15 cellular contexts compared by ENCODE assay signal in the genomic region with DNA sequence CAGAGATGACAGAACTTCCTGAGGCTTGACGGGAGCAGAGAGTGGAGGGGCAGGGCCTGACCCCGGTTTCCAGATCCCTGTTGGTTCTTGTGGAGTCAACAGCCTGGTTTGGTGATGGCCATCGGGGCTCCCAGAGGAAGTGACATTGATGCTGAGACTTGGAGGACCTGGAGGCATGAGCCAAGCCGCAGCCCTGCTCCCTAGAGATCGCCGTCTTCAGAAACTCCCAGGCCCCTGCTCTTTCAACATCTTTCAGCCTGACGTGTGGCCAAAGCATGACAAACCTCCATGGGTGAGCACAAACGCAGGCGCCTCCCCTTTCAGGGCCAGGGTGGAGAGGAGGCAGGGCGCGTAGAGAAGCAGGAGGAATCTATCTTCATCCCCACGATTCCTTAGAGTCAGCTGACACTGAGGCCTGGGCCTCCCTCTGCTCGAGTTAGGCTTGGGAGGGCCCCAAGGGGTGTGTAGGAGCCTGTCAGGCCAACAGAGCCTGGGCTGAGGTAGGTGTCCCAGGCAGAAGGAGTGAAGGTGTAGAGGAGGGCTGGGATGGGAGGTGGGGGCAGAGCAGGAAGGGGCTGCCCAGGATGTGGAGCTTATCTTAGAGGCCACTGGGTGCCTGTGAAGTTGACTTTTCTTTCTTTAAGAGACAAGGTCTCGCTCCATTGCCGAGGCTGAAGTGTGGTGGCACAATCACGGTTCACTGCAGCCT. TPM values are rescaled to one million over a fixed set of nuclear protein-coding genes. Genes with fewer than 3 reads are reported as not detected.
DNase-seq lines count a peak whose midpoint lies in the region; ATAC-seq and TF ChIP-seq lines count a peak whose summit lies in the region.
"Had no signal": no experiment of that assay in that cellular context is flagged by ENCODE, and none has a peak within 500 bp of the region (broad histone marks: within the 10 kb centered on the region; RNA-seq: fewer than 3 reads in every experiment).

No MANE protein-coding gene starts in this region.

- H3K27me3 Mint-ChIP-seq in activated T-helper 17 cell treated with anti-CD3 and anti-CD28 coated beads, Interleukin-2, amount 50 U/mL, for 72 hours, result peaks cover 4% of the 10 kb centered on the region
- H3K27me3 Mint-ChIP-seq in CD8-positive, alpha-beta memory T cell, result peaks cover 3% of the 10 kb centered on the region in 2 donors

- no peak for ATAC-seq in activated T-helper 17 cell treated with anti-CD3 and anti-CD28 coated beads, Interleukin-2, amount 50 U/mL, for 72 hours (replicated peaks)
- ATAC-seq in gastroesophageal sphincter, result peak; percentile 72
- ATAC-seq: SK-N-SH treated with all-trans-retinoic acid at 6 μM for 48 hours had no signal

- TF ChIP-seq POLR2A in gastroesophageal sphincter (IDR thresholded peaks at IDR 0.05), result no peak

- peaks cover 12% of the 10 kb centered on the region for H3K4me1 Mint-ChIP-seq in activated T-helper 17 cell treated with anti-CD3 and anti-CD28 coated beads, Interleukin-2, amount 50 U/mL, for 72 hours
- peaks cover 14 to 15% (median 15%) of the 10 kb centered on the region in 3 donors for H3K4me1 Mint-ChIP-seq in CD8-positive, alpha-beta memory T cell
- H3K4me1 Mint-ChIP-seq: endodermal cell had no signal

- DNase-seq in AG08395 (ENCODE audit: low spot score) (peak; percentile 76), posterior vena cava (ENCODE audit: low spot score) (peak; percentile 92), AML-193 (lab: John Stamatoyannopoulos, UW) (no peak), SKM-1 treated with dmso at 0.1 percent for 144 hours (lab: John Stamatoyannopoulos, UW; ENCODE audit: unreplicated experiment) (no peak)
- no peak for DNase-seq in stimulated activated CD4-positive, alpha-beta T cell treated with anti-CD3 and anti-CD28 coated beads, Interleukin-2, amount 100 ng/mL, for 48 hours
- no peak for DNase-seq in CD8-positive, alpha-beta memory T cell
- DNase-seq: activated B cell treated with CpG ODN at 0.5 μM for 24 hours; activated T-cell treated with anti-CD3 and anti-CD28 coated beads, Interleukin-2, amount 50 U/mL, for 1 hour; amniotic stem cell; endodermal cell; retina had no signal

- peaks cover 0 to 14% (median 0%) of the 10 kb centered on the region in 3 donors for H3K4me1 ChIP-seq in gastroesophageal sphincter
- peaks cover 14% of the 10 kb centered on the region for H3K4me1 ChIP-seq in CD8-positive, alpha-beta memory T cell (ENCODE audit: insufficient read depth, low read length)

- no peak overlapping the region for H3K4me3 ChIP-seq in gastroesophageal sphincter
- no peak overlapping the region for H3K4me3 ChIP-seq in CD8-positive, alpha-beta memory T cell (ENCODE audit: low read length)

- H3K27me3 ChIP-seq in gastroesophageal sphincter, result no peaks in the 10 kb centered on the region
- H3K27me3 ChIP-seq in CD8-positive, alpha-beta memory T cell (ENCODE audit: insufficient read depth, low read length, poor library complexity, severe bottlenecking), result no peaks in the 10 kb centered on the region

- peaks cover 6% of the 10 kb centered on the region for H3K9me3 Mint-ChIP-seq in activated T-helper 17 cell treated with anti-CD3 and anti-CD28 coated beads, Interleukin-2, amount 50 U/mL, for 72 hours
- H3K9me3 Mint-ChIP-seq in CD8-positive, alpha-beta memory T cell, result no peaks in the 10 kb centered on the region

- H3K36me3 ChIP-seq in gastroesophageal sphincter, result no peaks in the 10 kb centered on the region
- no peaks in the 10 kb centered on the region for H3K36me3 ChIP-seq in CD8-positive, alpha-beta memory T cell (ENCODE audit: insufficient read depth, low read length)

- no peak for TF ChIP-seq EP300 in gastroesophageal sphincter (IDR thresholded peaks at IDR 0.05)

- H3K36me3 Mint-ChIP-seq in activated T-helper 17 cell treated with anti-CD3 and anti-CD28 coated beads, Interleukin-2, amount 50 U/mL, for 72 hours (ENCODE audit: low read depth), result no peaks in the 10 kb centered on the region
- H3K36me3 Mint-ChIP-seq in CD8-positive, alpha-beta memory T cell, result peaks cover 0 to 3% (median 3%) of the 10 kb centered on the region in 3 donors

- CTCF ChIA-PET in CD8-positive, alpha-beta memory T cell (lab: Charles Lee), result no interaction called here

- WGBS in gastroesophageal sphincter (ENCODE audit: low coverage in 1 of 2), 2 donors, result 90 to 100% methylated on average over 2 to 5 of the region's 16 CpGs

- TF ChIP-seq CTCF in gastroesophageal sphincter (IDR thresholded peaks at IDR 0.05), result no peak

- no peak overlapping the region for H3K4me3 Mint-ChIP-seq in activated T-helper 17 cell treated with anti-CD3 and anti-CD28 coated beads, Interleukin-2, amount 50 U/mL, for 72 hours
- no peak overlapping the region for H3K4me3 Mint-ChIP-seq in CD8-positive, alpha-beta memory T cell
- H3K4me3 Mint-ChIP-seq: activated B cell treated with CpG ODN at 0.5 μM for 24 hours, endodermal cell had no signal

- H3K27ac ChIP-seq in gastroesophageal sphincter, result peak overlapping the region in 3 of 4 donors; percentile 10 to 35 (median 20)
- H3K27ac ChIP-seq in CD8-positive, alpha-beta memory T cell (ENCODE audit: low read depth, low read length), result no peak overlapping the region
- H3K27ac ChIP-seq: KMS-11 had no signal

- intact Hi-C loops in posterior vena cava (cut with DNase I), result no loop called here

- POLR2A ChIA-PET in CD8-positive, alpha-beta memory T cell (lab: Charles Lee), result no interaction called here

- H3K27ac Mint-ChIP-seq in activated T-helper 17 cell treated with anti-CD3 and anti-CD28 coated beads, Interleukin-2, amount 50 U/mL, for 72 hours, result peak overlapping the region; percentile 71
- no peak overlapping the region for H3K27ac Mint-ChIP-seq in CD8-positive, alpha-beta memory T cell
- H3K27ac Mint-ChIP-seq: activated B cell treated with CpG ODN at 0.5 μM for 24 hours, endodermal cell had no signal

- H3K9me3 ChIP-seq in gastroesophageal sphincter, result no peaks in the 10 kb centered on the region
- no peaks in the 10 kb centered on the region for H3K9me3 ChIP-seq in CD8-positive, alpha-beta memory T cell (ENCODE audit: low read length)

RNA-seq across cellular contexts. Expression of a gene that starts 56.1 kb away (rescaled TPM):
- total RNA-seq in activated T-helper 17 cell treated with anti-CD3 and anti-CD28 coated beads, Interleukin-2, amount 50 U/mL, for 72 hours, result 10 to 100 TPM; 12.3 to 14.9 TPM
- total RNA-seq in gastroesophageal sphincter, result 10 to 100 TPM in 3 of 4 donors, 1 to 10 TPM in 1; 9.1 to 19.5 (median 16.6) TPM
- total RNA-seq in posterior vena cava, result 1 to 10 TPM; 7.0 to 8.8 TPM
- total RNA-seq in CD8-positive, alpha-beta memory T cell, result 10 to 100 TPM; 13.5 to 13.8 TPM
- polyA plus RNA-seq in CD8-positive, alpha-beta memory T cell, result 17.9 TPM

Comparison
In these comparisons a context has a peak if more than half of its experiments do, and no peak if none do; other contexts are left out.
1. DNase-seq: peak in AG08395 (single experiment) and posterior vena cava (single experiment); none in stimulated activated CD4-positive, alpha-beta T cell treated with anti-CD3 and anti-CD28 coated beads, Interleukin-2, amount 100 ng/mL, for 48 hours (0 of 2), AML-193 (0 of 2), SKM-1 treated with dmso at 0.1 percent for 144 hours (single experiment) and CD8-positive, alpha-beta memory T cell (0 of 5).